ENCODE assay signal across 1 cellular context in the genomic region with DNA sequence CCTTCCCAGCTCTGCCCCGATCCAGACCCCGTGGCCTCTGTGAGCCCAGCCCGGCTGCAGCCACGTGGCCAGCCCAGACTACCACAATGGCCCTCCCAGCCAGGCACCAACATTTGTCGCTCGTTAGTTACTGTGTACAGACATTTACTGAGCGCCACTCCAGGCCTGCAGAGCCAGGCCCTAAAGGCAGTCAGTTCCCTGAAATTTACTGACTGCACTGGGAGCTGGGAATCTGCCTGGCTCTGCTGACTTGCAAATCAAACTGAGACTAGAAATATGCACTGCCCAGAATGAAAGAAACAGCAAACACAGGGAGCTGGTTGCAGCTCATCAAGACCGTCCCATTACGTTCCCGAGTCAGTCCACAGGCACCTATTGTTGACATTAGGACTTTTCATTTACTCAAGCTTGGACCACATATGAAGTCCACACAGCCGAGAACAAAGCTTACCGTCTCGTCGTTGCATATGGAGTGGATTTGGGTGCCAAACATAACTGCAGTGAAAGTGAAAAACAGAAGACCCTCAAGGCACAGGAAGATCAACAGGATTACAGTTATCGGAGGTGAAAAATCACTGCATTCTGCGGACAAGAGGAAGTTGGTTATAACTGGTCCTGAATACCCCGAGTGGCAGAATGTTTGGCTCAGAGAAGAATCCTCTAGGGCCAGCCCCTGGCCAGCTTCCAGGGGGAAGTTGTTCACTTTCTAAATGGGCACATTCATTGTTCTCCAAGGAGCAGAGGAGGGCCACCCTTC.
TF ChIP-seq lines count a peak whose summit lies in the region.

No MANE protein-coding gene starts in this region.

TF ChIP-seq in HepG2, 621 proteins besides CTCF, POLR2A, EP300 and RAD21 (continued from another document and continues in another):
- TF ChIP-seq, protein P1, sequence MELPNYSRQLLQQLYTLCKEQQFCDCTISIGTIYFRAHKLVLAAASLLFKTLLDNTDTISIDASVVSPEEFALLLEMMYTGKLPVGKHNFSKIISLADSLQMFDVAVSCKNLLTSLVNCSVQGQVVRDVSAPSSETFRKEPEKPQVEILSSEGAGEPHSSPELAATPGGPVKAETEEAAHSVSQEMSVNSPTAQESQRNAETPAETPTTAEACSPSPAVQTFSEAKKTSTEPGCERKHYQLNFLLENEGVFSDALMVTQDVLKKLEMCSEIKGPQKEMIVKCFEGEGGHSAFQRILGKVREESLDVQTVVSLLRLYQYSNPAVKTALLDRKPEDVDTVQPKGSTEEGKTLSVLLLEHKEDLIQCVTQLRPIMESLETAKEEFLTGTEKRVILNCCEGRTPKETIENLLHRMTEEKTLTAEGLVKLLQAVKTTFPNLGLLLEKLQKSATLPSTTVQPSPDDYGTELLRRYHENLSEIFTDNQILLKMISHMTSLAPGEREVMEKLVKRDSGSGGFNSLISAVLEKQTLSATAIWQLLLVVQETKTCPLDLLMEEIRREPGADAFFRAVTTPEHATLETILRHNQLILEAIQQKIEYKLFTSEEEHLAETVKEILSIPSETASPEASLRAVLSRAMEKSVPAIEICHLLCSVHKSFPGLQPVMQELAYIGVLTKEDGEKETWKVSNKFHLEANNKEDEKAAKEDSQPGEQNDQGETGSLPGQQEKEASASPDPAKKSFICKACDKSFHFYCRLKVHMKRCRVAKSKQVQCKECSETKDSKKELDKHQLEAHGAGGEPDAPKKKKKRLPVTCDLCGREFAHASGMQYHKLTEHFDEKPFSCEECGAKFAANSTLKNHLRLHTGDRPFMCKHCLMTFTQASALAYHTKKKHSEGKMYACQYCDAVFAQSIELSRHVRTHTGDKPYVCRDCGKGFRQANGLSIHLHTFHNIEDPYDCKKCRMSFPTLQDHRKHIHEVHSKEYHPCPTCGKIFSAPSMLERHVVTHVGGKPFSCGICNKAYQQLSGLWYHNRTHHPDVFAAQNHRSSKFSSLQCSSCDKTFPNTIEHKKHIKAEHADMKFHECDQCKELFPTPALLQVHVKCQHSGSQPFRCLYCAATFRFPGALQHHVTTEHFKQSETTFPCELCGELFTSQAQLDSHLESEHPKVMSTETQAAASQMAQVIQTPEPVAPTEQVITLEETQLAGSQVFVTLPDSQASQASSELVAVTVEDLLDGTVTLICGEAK (IDR thresholded peaks at IDR 0.05), result no peak
- TF ChIP-seq, protein P1 (CRISPR knock-in tag; IDR thresholded peaks at IDR 0.05), result no peak
- peak; percentile 38; the same call in 1 of the 2 replicates for TF ChIP-seq SP140L (CRISPR knock-in tag; IDR thresholded peaks at IDR 0.05; ENCODE audit: borderline replicate concordance)
- TF ChIP-seq, protein P2, sequence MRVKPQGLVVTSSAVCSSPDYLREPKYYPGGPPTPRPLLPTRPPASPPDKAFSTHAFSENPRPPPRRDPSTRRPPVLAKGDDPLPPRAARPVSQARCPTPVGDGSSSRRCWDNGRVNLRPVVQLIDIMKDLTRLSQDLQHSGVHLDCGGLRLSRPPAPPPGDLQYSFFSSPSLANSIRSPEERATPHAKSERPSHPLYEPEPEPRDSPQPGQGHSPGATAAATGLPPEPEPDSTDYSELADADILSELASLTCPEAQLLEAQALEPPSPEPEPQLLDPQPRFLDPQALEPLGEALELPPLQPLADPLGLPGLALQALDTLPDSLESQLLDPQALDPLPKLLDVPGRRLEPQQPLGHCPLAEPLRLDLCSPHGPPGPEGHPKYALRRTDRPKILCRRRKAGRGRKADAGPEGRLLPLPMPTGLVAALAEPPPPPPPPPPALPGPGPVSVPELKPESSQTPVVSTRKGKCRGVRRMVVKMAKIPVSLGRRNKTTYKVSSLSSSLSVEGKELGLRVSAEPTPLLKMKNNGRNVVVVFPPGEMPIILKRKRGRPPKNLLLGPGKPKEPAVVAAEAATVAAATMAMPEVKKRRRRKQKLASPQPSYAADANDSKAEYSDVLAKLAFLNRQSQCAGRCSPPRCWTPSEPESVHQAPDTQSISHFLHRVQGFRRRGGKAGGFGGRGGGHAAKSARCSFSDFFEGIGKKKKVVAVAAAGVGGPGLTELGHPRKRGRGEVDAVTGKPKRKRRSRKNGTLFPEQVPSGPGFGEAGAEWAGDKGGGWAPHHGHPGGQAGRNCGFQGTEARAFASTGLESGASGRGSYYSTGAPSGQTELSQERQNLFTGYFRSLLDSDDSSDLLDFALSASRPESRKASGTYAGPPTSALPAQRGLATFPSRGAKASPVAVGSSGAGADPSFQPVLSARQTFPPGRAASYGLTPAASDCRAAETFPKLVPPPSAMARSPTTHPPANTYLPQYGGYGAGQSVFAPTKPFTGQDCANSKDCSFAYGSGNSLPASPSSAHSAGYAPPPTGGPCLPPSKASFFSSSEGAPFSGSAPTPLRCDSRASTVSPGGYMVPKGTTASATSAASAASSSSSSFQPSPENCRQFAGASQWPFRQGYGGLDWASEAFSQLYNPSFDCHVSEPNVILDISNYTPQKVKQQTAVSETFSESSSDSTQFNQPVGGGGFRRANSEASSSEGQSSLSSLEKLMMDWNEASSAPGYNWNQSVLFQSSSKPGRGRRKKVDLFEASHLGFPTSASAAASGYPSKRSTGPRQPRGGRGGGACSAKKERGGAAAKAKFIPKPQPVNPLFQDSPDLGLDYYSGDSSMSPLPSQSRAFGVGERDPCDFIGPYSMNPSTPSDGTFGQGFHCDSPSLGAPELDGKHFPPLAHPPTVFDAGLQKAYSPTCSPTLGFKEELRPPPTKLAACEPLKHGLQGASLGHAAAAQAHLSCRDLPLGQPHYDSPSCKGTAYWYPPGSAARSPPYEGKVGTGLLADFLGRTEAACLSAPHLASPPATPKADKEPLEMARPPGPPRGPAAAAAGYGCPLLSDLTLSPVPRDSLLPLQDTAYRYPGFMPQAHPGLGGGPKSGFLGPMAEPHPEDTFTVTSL (CRISPR knock-in tag; IDR thresholded peaks at IDR 0.05; ENCODE audit: borderline replicate concordance), result peak; percentile 47; the same call in 1 of the 2 replicates
- TF ChIP-seq ZNF570 (CRISPR knock-in tag; IDR thresholded peaks at IDR 0.05; ENCODE audit: borderline replicate concordance), result no peak
- TF ChIP-seq ZNF230 (CRISPR knock-in tag; IDR thresholded peaks at IDR 0.05), result 0 out of 2 replicates have a peak, but pooled peaks have one; percentile 53
- TF ChIP-seq CENPBD1 (CRISPR knock-in tag; IDR thresholded peaks at IDR 0.05; ENCODE audit: borderline replicate concordance, low read depth), result no peak
- TF ChIP-seq ZBTB25 (CRISPR knock-in tag; IDR thresholded peaks at IDR 0.05), result 0 out of 2 replicates have a peak, but pooled peaks have one; percentile 50
- no peak; the same call in 1 of the 2 replicates for TF ChIP-seq AKAP8 (CRISPR knock-in tag; IDR thresholded peaks at IDR 0.05)
- TF ChIP-seq ZNF563 (CRISPR knock-in tag; IDR thresholded peaks at IDR 0.05), result no peak
- TF ChIP-seq, protein P3, sequence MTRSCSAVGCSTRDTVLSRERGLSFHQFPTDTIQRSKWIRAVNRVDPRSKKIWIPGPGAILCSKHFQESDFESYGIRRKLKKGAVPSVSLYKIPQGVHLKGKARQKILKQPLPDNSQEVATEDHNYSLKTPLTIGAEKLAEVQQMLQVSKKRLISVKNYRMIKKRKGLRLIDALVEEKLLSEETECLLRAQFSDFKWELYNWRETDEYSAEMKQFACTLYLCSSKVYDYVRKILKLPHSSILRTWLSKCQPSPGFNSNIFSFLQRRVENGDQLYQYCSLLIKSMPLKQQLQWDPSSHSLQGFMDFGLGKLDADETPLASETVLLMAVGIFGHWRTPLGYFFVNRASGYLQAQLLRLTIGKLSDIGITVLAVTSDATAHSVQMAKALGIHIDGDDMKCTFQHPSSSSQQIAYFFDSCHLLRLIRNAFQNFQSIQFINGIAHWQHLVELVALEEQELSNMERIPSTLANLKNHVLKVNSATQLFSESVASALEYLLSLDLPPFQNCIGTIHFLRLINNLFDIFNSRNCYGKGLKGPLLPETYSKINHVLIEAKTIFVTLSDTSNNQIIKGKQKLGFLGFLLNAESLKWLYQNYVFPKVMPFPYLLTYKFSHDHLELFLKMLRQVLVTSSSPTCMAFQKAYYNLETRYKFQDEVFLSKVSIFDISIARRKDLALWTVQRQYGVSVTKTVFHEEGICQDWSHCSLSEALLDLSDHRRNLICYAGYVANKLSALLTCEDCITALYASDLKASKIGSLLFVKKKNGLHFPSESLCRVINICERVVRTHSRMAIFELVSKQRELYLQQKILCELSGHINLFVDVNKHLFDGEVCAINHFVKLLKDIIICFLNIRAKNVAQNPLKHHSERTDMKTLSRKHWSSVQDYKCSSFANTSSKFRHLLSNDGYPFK (CRISPR knock-in tag; IDR thresholded peaks at IDR 0.05; ENCODE audit: borderline replicate concordance), result peak; percentile 59; the same call in 1 of the 2 replicates
- no peak; the same call in 1 of the 2 replicates for TF ChIP-seq ZC3H13 (CRISPR knock-in tag; IDR thresholded peaks at IDR 0.05)
- TF ChIP-seq ZNF792 (CRISPR knock-in tag; IDR thresholded peaks at IDR 0.05), result peak; percentile 48; the same call in 1 of the 2 replicates
- no peak for TF ChIP-seq EED (CRISPR knock-in tag; IDR thresholded peaks at IDR 0.05)
- TF ChIP-seq KDM5B (CRISPR knock-in tag; IDR thresholded peaks at IDR 0.05; ENCODE audit: borderline replicate concordance), result peak; percentile 53; the same call in 1 of the 2 replicates
- peak; percentile 59 for TF ChIP-seq ZNF18 (CRISPR knock-in tag; IDR thresholded peaks at IDR 0.05; ENCODE audit: insufficient replicate concordance)
- no peak for TF ChIP-seq ZNF816 (CRISPR knock-in tag; IDR thresholded peaks at IDR 0.05; ENCODE audit: borderline replicate concordance)
- no peak for TF ChIP-seq ATM (IDR thresholded peaks at IDR 0.05; ENCODE audit: borderline replicate concordance)
- no peak for TF ChIP-seq KDM4B (CRISPR knock-in tag; IDR thresholded peaks at IDR 0.05)
- peak; percentile 22 for TF ChIP-seq RARA (CRISPR knock-in tag; IDR thresholded peaks at IDR 0.05)
- peak; percentile 10; the same call in 1 of the 2 replicates for TF ChIP-seq ZNF160 (CRISPR knock-in tag; IDR thresholded peaks at IDR 0.05)
- TF ChIP-seq PRPF4 (IDR thresholded peaks at IDR 0.05; ENCODE audit: low read depth, low read length, poor library complexity, severe bottlenecking), result no peak
- 0 out of 2 replicates have a peak, but pooled peaks have one; percentile 28 for TF ChIP-seq JUN (CRISPR knock-in tag; IDR thresholded peaks at IDR 0.05)
- no peak for TF ChIP-seq ZIK1 (CRISPR knock-in tag; IDR thresholded peaks at IDR 0.05; ENCODE audit: borderline replicate concordance, low read depth)
- TF ChIP-seq, protein P4, sequence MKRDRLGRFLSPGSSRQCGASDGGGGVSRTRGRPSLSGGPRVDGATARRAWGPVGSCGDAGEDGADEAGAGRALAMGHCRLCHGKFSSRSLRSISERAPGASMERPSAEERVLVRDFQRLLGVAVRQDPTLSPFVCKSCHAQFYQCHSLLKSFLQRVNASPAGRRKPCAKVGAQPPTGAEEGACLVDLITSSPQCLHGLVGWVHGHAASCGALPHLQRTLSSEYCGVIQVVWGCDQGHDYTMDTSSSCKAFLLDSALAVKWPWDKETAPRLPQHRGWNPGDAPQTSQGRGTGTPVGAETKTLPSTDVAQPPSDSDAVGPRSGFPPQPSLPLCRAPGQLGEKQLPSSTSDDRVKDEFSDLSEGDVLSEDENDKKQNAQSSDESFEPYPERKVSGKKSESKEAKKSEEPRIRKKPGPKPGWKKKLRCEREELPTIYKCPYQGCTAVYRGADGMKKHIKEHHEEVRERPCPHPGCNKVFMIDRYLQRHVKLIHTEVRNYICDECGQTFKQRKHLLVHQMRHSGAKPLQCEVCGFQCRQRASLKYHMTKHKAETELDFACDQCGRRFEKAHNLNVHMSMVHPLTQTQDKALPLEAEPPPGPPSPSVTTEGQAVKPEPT (CRISPR knock-in tag; IDR thresholded peaks at IDR 0.05; ENCODE audit: low read depth), result 0 out of 2 replicates have a peak, but pooled peaks have one; percentile 41
- no peak for TF ChIP-seq JARID2 (CRISPR knock-in tag; IDR thresholded peaks at IDR 0.05; ENCODE audit: insufficient replicate concordance)
- peak; percentile 19; the same call in 1 of the 2 replicates for TF ChIP-seq SIX1 (CRISPR knock-in tag; IDR thresholded peaks at IDR 0.05; ENCODE audit: borderline replicate concordance)
- no peak for TF ChIP-seq GTF3A (CRISPR knock-in tag; conservative IDR thresholded peaks at IDR 0.05)
